ENCODE assay signal across 8 cellular contexts in genomic region chr22:40346178-40347064, GRCh38. TPM values are rescaled to one million over a fixed set of nuclear protein-coding genes. Genes with fewer than 3 reads are reported as not detected.
DNase-seq lines count a peak whose midpoint lies in the region; TF ChIP-seq lines count a peak whose summit lies in the region.

Gene ADSL, plus strand, starts transcription at chr22:40346500. Its CDS starts 59 bp downstream, at chr22:40346559.

- H3K79me2 ChIP-seq in MM.1S (ENCODE audit: low read length) (peaks cover 44% of the 10 kb centered on the region), SK-N-SH (ENCODE audit: insufficient read depth) (peaks cover 45% of the 10 kb centered on the region)

- H3K4me1 ChIP-seq in ES-I3 (ENCODE audit: insufficient read depth, low read length) = peaks cover 4% of the 10 kb centered on the region; the same call in 1 of the 2 replicates
- H3K4me1 ChIP-seq in MM.1S (ENCODE audit: low read length) = no peaks in the 10 kb centered on the region
- H3K4me1 ChIP-seq in SK-N-SH (ENCODE audit: control insufficient read depth in 1 of 2, insufficient read depth in 2 of 2, low read depth in 1 of 2, low read length in 1 of 2) = peaks cover 0 to 5% of the 10 kb centered on the region in 2 experiments; a peak in 3 of 4 replicates

- WGBS in SK-N-SH (ENCODE audit: low lambda C conversion rate) = 2% methylated on average over 8 of the region's 65 CpGs

- H3K27ac ChIP-seq in MM.1S (ENCODE audit: low read length) (peak within 1 kb of the TSS; percentile 71), SK-N-SH (ENCODE audit: low read depth in 2 of 2, low read length in 1 of 2) (peak within 1 kb of the TSS; percentile 80 to 90)

- H3K9me2 ChIP-seq in MM.1S (replicated peaks; ENCODE audit: insufficient read depth, low read length) = no peaks in the 10 kb centered on the region
- no peaks in the 10 kb centered on the region for H3K9me2 ChIP-seq in SK-N-SH

- H3F3A ChIP-seq in MM.1S (ENCODE audit: insufficient read depth, low read length) (peaks cover 18% of the 10 kb centered on the region), SK-N-SH (replicated peaks; ENCODE audit: insufficient read depth) (no peaks in the 10 kb centered on the region)

- TF ChIP-seq EP300 in SK-N-SH (IDR thresholded peaks at IDR 0.05; ENCODE audit: borderline replicate concordance in 1 of 2, low read depth in 1 of 2, low read length in 1 of 2) = no peak

- H3K27me3 ChIP-seq in H7 (ENCODE audit: control insufficient read depth, insufficient read depth, low read length) (no peaks in the 10 kb centered on the region), MM.1S (replicated peaks; ENCODE audit: insufficient read depth, low read length) (no peaks in the 10 kb centered on the region), SK-N-SH (ENCODE audit: insufficient read depth) (no peaks in the 10 kb centered on the region)

- peak within 1 kb of the TSS; percentile 94 for H2AFZ ChIP-seq in MM.1S (ENCODE audit: low read length)
- H2AFZ ChIP-seq in SK-N-SH (ENCODE audit: low read depth) = peak within 1 kb of the TSS; percentile 78

- TF ChIP-seq CTCF in MM.1S (IDR thresholded peaks at IDR 0.05; ENCODE audit: low read length) = no peak
- TF ChIP-seq CTCF in SK-N-SH (IDR thresholded peaks at IDR 0.05) = no peak

- H3K4me2 ChIP-seq in MM.1S (ENCODE audit: low read depth, low read length) (peak within 1 kb of the TSS; percentile 72), SK-N-SH (peak within 1 kb of the TSS; percentile 81)

- H3K4me3 ChIP-seq in H7 (ENCODE audit: insufficient read depth, low read depth, low read length) (peak within 1 kb of the TSS; percentile 85), MM.1S (ENCODE audit: low read length) (peak within 1 kb of the TSS; percentile 96), SK-N-SH (ENCODE audit: low read depth in 2 of 2, low read length in 1 of 2) (peak within 1 kb of the TSS; percentile 67 to 71)

- H3K9me3 ChIP-seq in ES-I3 (ENCODE audit: control insufficient read depth, insufficient read depth, low read length) (no peaks in the 10 kb centered on the region), MM.1S (replicated peaks; ENCODE audit: insufficient read depth, low read length) (no peaks in the 10 kb centered on the region), SK-N-SH (no peaks in the 10 kb centered on the region)

- no peak for TF ChIP-seq RAD21 in SK-N-SH (IDR thresholded peaks at IDR 0.05; ENCODE audit: low read length)

- H4K20me1 ChIP-seq in MM.1S (ENCODE audit: insufficient read depth, low read length) (no peaks in the 10 kb centered on the region), SK-N-SH (ENCODE audit: insufficient read depth) (no peaks in the 10 kb centered on the region; the same call in 1 of the 2 replicates)

- POLR2A ChIA-PET in SK-N-SH (lab: Yijun Ruan, JAX) = interaction anchor here (0.9 to 1.8 kb wide), 4 partner anchors 11 to 303 kb away, joined by 3 to 7 read pairs (median 3); partner anchors contain the start of gene TNRC6B

- DNase-seq in H7 (peak; percentile 96), MM.1S (peak; percentile 86), SK-N-SH (peak; percentile 89), germinal center (ENCODE audit: low spot score) (peak; percentile 89), occipital lobe (lab: John Stamatoyannopoulos, UW) (peak; percentile 83), superior temporal gyrus (ENCODE audit: extremely low spot score) (peak; percentile 87)
- DNase-seq in activated naive CD4-positive, alpha-beta T cell treated with anti-CD3 and anti-CD28 coated beads, Interleukin-2, amount 50 U/mL, for 16 hours = peak; percentile 88

- peak within 1 kb of the TSS; percentile 92 for H3K9ac ChIP-seq in ES-I3 (ENCODE audit: low read depth, low read length)
- H3K9ac ChIP-seq in MM.1S (ENCODE audit: low read length) = peak within 1 kb of the TSS; percentile 81
- H3K9ac ChIP-seq in SK-N-SH = peak within 1 kb of the TSS; percentile 84

- peaks cover 10% of the 10 kb centered on the region for H3K36me3 ChIP-seq in ES-I3 (ENCODE audit: insufficient read depth, low read length)
- peaks cover 15% of the 10 kb centered on the region for H3K36me3 ChIP-seq in H7 (replicated peaks; ENCODE audit: control insufficient read depth, insufficient read depth, low read length)
- no peaks in the 10 kb centered on the region for H3K36me3 ChIP-seq in MM.1S (replicated peaks; ENCODE audit: insufficient read depth, low read length)
- H3K36me3 ChIP-seq in SK-N-SH (replicated peaks in 1 of 2; ENCODE audit: control insufficient read depth in 1 of 2, insufficient read depth in 2 of 2, low read length in 1 of 2) = peaks cover 8 to 9% of the 10 kb centered on the region in 2 experiments

- CTCF ChIA-PET in SK-N-SH (lab: Yijun Ruan, JAX) = interaction anchor here (1.2 to 3.1 kb wide), 5 partner anchors 27 to 812 kb away, joined by 3 to 19 read pairs (median 4); no protein-coding TSS in a partner anchor

TF ChIP-seq in SK-N-SH, 30 proteins besides CTCF, POLR2A, EP300 and RAD21:
- TF ChIP-seq ELF1 (IDR thresholded peaks at IDR 0.05) (peak; percentile 59), TEAD4 (IDR thresholded peaks at IDR 0.05; ENCODE audit: borderline replicate concordance, insufficient read depth) (no peak), GABPA (IDR thresholded peaks at IDR 0.05; ENCODE audit: low read depth) (peak; percentile 95), YY1 (IDR thresholded peaks at IDR 0.05; ENCODE audit: low read depth) (peak; percentile 65; the same call in 1 of the 2 replicates), MAX (IDR thresholded peaks at IDR 0.05; ENCODE audit: low read depth) (peak; percentile 53), IRF3 (IDR thresholded peaks at IDR 0.05; ENCODE audit: low read depth, low read length) (no peak), SIN3A (IDR thresholded peaks at IDR 0.05; ENCODE audit: borderline replicate concordance, low read depth, low read length) (peak; percentile 77; the same call in 1 of the 2 replicates), MEF2A (IDR thresholded peaks at IDR 0.05; ENCODE audit: borderline replicate concordance, low read depth) (no peak), USF1 (IDR thresholded peaks at IDR 0.05; ENCODE audit: borderline replicate concordance, low read depth) (peak; percentile 65; the same call in 1 of the 2 replicates), REST (IDR thresholded peaks at IDR 0.05; ENCODE audit: low read depth, low read length) (no peak), TCF12 (IDR thresholded peaks at IDR 0.05) (no peak), TAF1 (IDR thresholded peaks at IDR 0.05; ENCODE audit: borderline replicate concordance, low read depth, low read length) (peak; percentile 78; the same call in 1 of the 2 replicates), POLR2AphosphoS5 (IDR thresholded peaks at IDR 0.05; ENCODE audit: low read depth, low read length) (peak; percentile 89), MXI1 (IDR thresholded peaks at IDR 0.05; ENCODE audit: low read depth, low read length) (peak; percentile 83)

RNA-seq across cellular contexts. Expression of gene ADSL, which starts in this region (rescaled TPM):
- 208 and 251 TPM in 2 replicates for total RNA-seq in H7 (2014; rRNA removed; shearing (Covaris generic))
- polyA plus RNA-seq in SK-N-SH (2012; rRNA removed) = 79.7 and 99.1 TPM in 2 replicates
- polyA plus RNA-seq in SK-N-SH (2012; cell fraction: cytosol; rRNA removed) = 74.0 and 89.9 TPM in 2 replicates
- 87.8 and 113 TPM in 2 replicates for polyA plus RNA-seq in SK-N-SH (2012; cell fraction: nucleus; rRNA removed)
- total RNA-seq in occipital lobe = 48.2 TPM

Comparison
In these comparisons a context has a peak if more than half of its experiments do, and no peak if none do; other contexts are left out.
1. Peak in every context shown above with its lines: DNase-seq, H3K4me3 ChIP-seq and H3K27ac ChIP-seq.